8 cellular contexts compared by ENCODE assay signal in the genomic region with DNA sequence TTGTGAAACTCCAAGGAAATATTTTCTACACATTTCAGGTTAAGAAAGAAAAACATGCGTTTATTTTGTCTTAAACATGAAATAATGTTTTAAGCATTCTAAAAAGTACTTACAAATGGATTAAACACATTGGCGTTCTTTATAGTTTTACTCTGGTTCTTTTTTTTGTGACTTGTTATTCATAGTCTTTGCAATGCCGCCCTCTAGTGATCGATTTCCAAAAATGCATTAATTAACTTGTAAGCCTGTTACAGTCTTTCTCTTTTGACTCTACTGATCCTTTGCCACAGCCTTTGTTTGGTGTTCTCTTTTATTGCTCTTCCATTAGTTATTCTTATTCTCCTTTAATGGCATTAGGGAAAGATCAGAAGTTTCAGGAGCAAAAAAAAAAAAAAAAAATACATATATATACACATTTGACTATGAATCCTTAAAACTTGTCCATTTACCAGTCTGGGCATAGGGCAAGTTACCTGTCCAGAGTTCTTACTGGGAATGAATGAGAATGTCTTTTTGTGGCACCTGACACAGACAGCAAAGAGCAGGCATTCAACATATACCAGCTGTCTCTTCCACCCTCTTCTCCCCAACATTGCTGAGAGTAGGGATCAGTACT. TPM values are rescaled to one million over a fixed set of nuclear protein-coding genes. Genes with fewer than 3 reads are reported as not detected.
A peak's percentile ranks its signal among the peaks of the same experiment; 100 is the strongest.
DNase-seq lines count a peak whose midpoint lies in the region; ATAC-seq and TF ChIP-seq lines count a peak whose summit lies in the region.

No MANE protein-coding gene starts in this region.

- no peaks in the 10 kb centered on the region for H3K36me3 Mint-ChIP-seq in osteocyte (ENCODE audit: unreplicated experiment)

- no peak overlapping the region for H3K27ac Mint-ChIP-seq in osteocyte (ENCODE audit: unreplicated experiment)

- intact Hi-C loops in esophagus squamous epithelium (cut with DNase I) = no loop called here

- H3K36me3 ChIP-seq in BE2C (no peaks in the 10 kb centered on the region), esophagus squamous epithelium (no peaks in the 10 kb centered on the region)

- no peaks in the 10 kb centered on the region for H3K9me3 Mint-ChIP-seq in osteocyte (ENCODE audit: unreplicated experiment)

- H3K27me3 ChIP-seq in BE2C (peaks cover 31% of the 10 kb centered on the region), esophagus squamous epithelium (no peaks in the 10 kb centered on the region)

- WGBS in esophagus squamous epithelium, 2 donors = 1 to 2% methylated on average over 4 of the region's 4 CpGs

- no peak overlapping the region for H3K4me3 Mint-ChIP-seq in osteocyte (ENCODE audit: unreplicated experiment)

- no peaks in the 10 kb centered on the region for H3K4me1 ChIP-seq in BE2C
- no peaks in the 10 kb centered on the region for H3K4me1 ChIP-seq in esophagus squamous epithelium

- peak; percentile 41 for DNase-seq in BE2C
- DNase-seq in MV-4-11 (lab: John Stamatoyannopoulos, UW) = peak; percentile 45
- peak; percentile 78 for DNase-seq in RPMI8226
- no peak for DNase-seq in esophagus squamous epithelium (lab: John Stamatoyannopoulos, UW)
- DNase-seq in osteocyte (ENCODE audit: extremely low spot score, unreplicated experiment) = no peak
- DNase-seq in occipital lobe (lab: John Stamatoyannopoulos, UW) = no peak

- no peaks in the 10 kb centered on the region for H3K9me3 ChIP-seq in BE2C
- H3K9me3 ChIP-seq in esophagus squamous epithelium = no peaks in the 10 kb centered on the region

- TF ChIP-seq CTCF in BE2C (IDR thresholded peaks at IDR 0.05; ENCODE audit: low read depth, low read length) = peak; percentile 61
- TF ChIP-seq CTCF in esophagus squamous epithelium (IDR thresholded peaks at IDR 0.05) = peak; percentile 41 to 64 (median 50)
- peak; percentile 69 for TF ChIP-seq CTCF in osteocyte (IDR thresholded peaks at IDR 0.05)

- H3K4me1 Mint-ChIP-seq in osteocyte (ENCODE audit: unreplicated experiment) = no peaks in the 10 kb centered on the region

- peak; percentile 69 for ATAC-seq in GM18502 (IDR thresholded peaks at IDR 0.05; ENCODE audit: poor library complexity, unreplicated experiment)
- no peak for ATAC-seq in GM21447 (IDR thresholded peaks at IDR 0.05; ENCODE audit: unreplicated experiment)

- H3K27ac ChIP-seq in esophagus squamous epithelium = no peak overlapping the region

- no peak overlapping the region for H3K4me3 ChIP-seq in BE2C (ENCODE audit: low read depth, low read length)
- H3K4me3 ChIP-seq in esophagus squamous epithelium = no peak overlapping the region

- no peak for TF ChIP-seq POLR2A in esophagus squamous epithelium (IDR thresholded peaks at IDR 0.05)

- peaks cover 23% of the 10 kb centered on the region for H3K27me3 Mint-ChIP-seq in osteocyte (ENCODE audit: unreplicated experiment)

RNA-seq across cellular contexts. Expression of a gene that starts 59.9 kb away (rescaled TPM):
- polyA plus RNA-seq in BE2C (2012; ENCODE audit: insufficient read depth, insufficient read length, low read depth) = 2.4 TPM
- total RNA-seq in esophagus squamous epithelium (1 to 10 TPM; 1.8 to 4.8 (median 2.9) TPM), osteocyte (0.73 and 2.5 TPM in 2 replicates), occipital lobe (60.4 TPM)

Comparison
In these comparisons a context has a peak if more than half of its experiments do, and no peak if none do; other contexts are left out.
1. DNase-seq: peak in BE2C (single experiment), MV-4-11 (single experiment) and RPMI8226 (single experiment); none in esophagus squamous epithelium (single experiment), osteocyte (single experiment) and occipital lobe (single experiment).
2. RNA of a gene that starts 59.9 kb away (total RNA-seq): 60.4 TPM in occipital lobe (single experiment); 1.8 to 4.8 TPM in esophagus squamous epithelium and 0.73 to 2.5 TPM in osteocyte; every median in the first group is over 10 times any median in the second.
3. Peak in every context shown above with its lines, with median percentiles within 50 percentile points of each other: CTCF ChIP-seq.